In the genomic region with DNA sequence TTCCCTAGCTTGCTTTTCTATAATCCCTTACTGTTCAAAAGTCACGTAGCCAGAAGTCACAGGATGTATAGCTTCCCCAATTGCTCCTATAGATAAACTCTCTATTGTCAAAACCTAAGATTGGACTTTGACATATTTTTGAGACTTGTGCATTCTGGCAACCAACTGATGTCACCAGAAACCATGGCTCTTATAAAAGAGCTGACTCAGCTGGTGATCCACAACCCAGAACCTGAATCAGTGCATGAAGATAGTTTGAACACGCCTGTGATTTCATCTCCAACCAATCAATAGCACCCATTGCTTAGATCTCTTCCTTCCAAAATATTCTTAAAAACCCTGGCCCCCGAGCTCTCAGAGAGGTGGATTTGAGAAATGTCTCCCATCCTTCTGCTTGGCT, we compare ENCODE assay signal across 27 cellular contexts.
A peak's percentile ranks its signal among the peaks of the same experiment; 100 is the strongest.
DNase-seq lines count a peak whose midpoint lies in the region; ATAC-seq, FAIRE-seq and TF ChIP-seq lines count a peak whose summit lies in the region.
"Had no signal": no experiment of that assay in that cellular context is flagged by ENCODE, and none has a peak within 500 bp of the region (broad histone marks: within the 10 kb centered on the region; RNA-seq: fewer than 3 reads in every experiment).

No MANE protein-coding gene starts in this region.

- H4K20me1 ChIP-seq in HepG2 (ENCODE audit: insufficient read depth, low read length) (no peaks in the 10 kb centered on the region), K562 (replicated peaks; ENCODE audit: control insufficient read depth, insufficient read depth, low read length) (no peaks in the 10 kb centered on the region), smooth muscle cell (ENCODE audit: low read depth) (no peaks in the 10 kb centered on the region)
- H4K20me1 ChIP-seq: BLaER1 had no signal

- H3K9ac ChIP-seq in HepG2 (ENCODE audit: insufficient read depth, low read depth, low read length): no peak overlapping the region
- no peak overlapping the region for H3K9ac ChIP-seq in HUES48 (ENCODE audit: low read depth, low read length)
- H3K9ac ChIP-seq in K562 (ENCODE audit: insufficient read depth in 1 of 2, low read depth in 2 of 2, low read length in 2 of 2): no peak overlapping the region
- H3K9ac ChIP-seq in mesendoderm (ENCODE audit: low read length): no peak overlapping the region
- H3K9ac ChIP-seq in smooth muscle cell (ENCODE audit: low read depth): no peak overlapping the region
- H3K9ac ChIP-seq: BLaER1 had no signal

- 2% methylated on average over 3 of the region's 3 CpGs for WGBS in HepG2 (ENCODE audit: low lambda C conversion rate)
- 46% methylated on average over 3 of the region's 3 CpGs for WGBS in right lobe of liver (ENCODE audit: insufficient coverage, low coverage, low lambda C conversion rate, missing lambda C conversion rate)
- WGBS in K562 (ENCODE audit: insufficient coverage, low coverage, missing lambda C conversion rate): 0% methylated on average over 3 of the region's 3 CpGs
- no CpG with 5 or more reads among the region's 3 CpGs for WGBS in mesendoderm (ENCODE audit: extremely low coverage, insufficient coverage, low lambda C conversion rate)
- 91% methylated on average over 3 of the region's 3 CpGs for whole genome bisulfite sequencing in smooth muscle cell (ENCODE audit: low lambda C conversion rate)

- H3K79me2 ChIP-seq in HepG2 (ENCODE audit: insufficient read depth, low read length): no peaks in the 10 kb centered on the region
- H3K79me2 ChIP-seq in K562 (ENCODE audit: control insufficient read depth, insufficient read depth, low read length): no peaks in the 10 kb centered on the region
- H3K79me2 ChIP-seq in mesendoderm (ENCODE audit: control insufficient read depth, insufficient read depth, low read length): no peaks in the 10 kb centered on the region
- no peaks in the 10 kb centered on the region for H3K79me2 ChIP-seq in smooth muscle cell (ENCODE audit: low read depth)

- ATAC-seq in HepG2 (no peak), right lobe of liver (no peak), K562 (no peak)
- ATAC-seq: GM12878 had no signal

- H2AFZ ChIP-seq in HepG2 (ENCODE audit: low read length) (no peak overlapping the region), K562 (ENCODE audit: low read depth, low read length) (no peak overlapping the region), smooth muscle cell (ENCODE audit: low read depth) (no peak overlapping the region)

- in situ Hi-C loops in HepG2 (cut with HindIII; ENCODE audit: extremely low pct_ligation_motif_present, low pct_unique_long_range_greater_than_20kb) (no loop called here), K562 (cut with MboI) (no loop called here)

- DNase-seq in HepG2 (ENCODE audit: low spot score) (no peak), right lobe of liver (no peak), K562 (ENCODE audit: extremely low read depth in 1 of 4, low spot score in 3 of 4) (no peak), mesendoderm (no peak), NCI-H82 (lab: John Stamatoyannopoulos, UW) (no peak), smooth muscle cell (lab: John Stamatoyannopoulos, UW; ENCODE audit: unreplicated experiment) (no peak), dorsolateral prefrontal cortex (no peak)
- DNase-seq: ACHN; BE2C; C1 segment of cervical spinal cord; CD4-positive, alpha-beta memory T cell; CD4-positive, CD25-positive, alpha-beta regulatory T cell; CD8-positive, alpha-beta memory T cell; COR-L47; DMS 273 treated with DMSO at 0.1 percent for 48 hours; DMS153; DMS53; DMS79; DND-41; EL; GDM1 had no signal

- no peaks in the 10 kb centered on the region for H3K36me3 ChIP-seq in HepG2 (replicated peaks in 1 of 2; ENCODE audit: control insufficient read depth in 1 of 2, insufficient read depth in 2 of 2, low read length in 2 of 2)
- no peaks in the 10 kb centered on the region for H3K36me3 ChIP-seq in right lobe of liver
- H3K36me3 ChIP-seq in HUES48 (ENCODE audit: control insufficient read depth, insufficient read depth, low read length): no peaks in the 10 kb centered on the region; the same call in 1 of the 2 replicates
- H3K36me3 ChIP-seq in K562 (ENCODE audit: control insufficient read depth, insufficient read depth, low read length): no peaks in the 10 kb centered on the region
- no peaks in the 10 kb centered on the region for H3K36me3 ChIP-seq in mesendoderm (ENCODE audit: control insufficient read depth, insufficient read depth, low read length)
- no peaks in the 10 kb centered on the region for H3K36me3 ChIP-seq in smooth muscle cell (ENCODE audit: low read depth)
- H3K36me3 ChIP-seq: BE2C, BLaER1 had no signal

- H3K79me1 ChIP-seq in mesendoderm (ENCODE audit: low read length): no peaks in the 10 kb centered on the region

- H2BK120ac ChIP-seq in mesendoderm (ENCODE audit: low read depth, low read length): peak overlapping the region; percentile 12

- no peak overlapping the region for H2BK5ac ChIP-seq in mesendoderm (ENCODE audit: low read length)

- H3F3A ChIP-seq in smooth muscle cell (ENCODE audit: low read depth): no peaks in the 10 kb centered on the region

- H3K9me3 ChIP-seq in HepG2 (ENCODE audit: low read length) (no peaks in the 10 kb centered on the region; the same call in 1 of the 2 replicates), right lobe of liver (no peaks in the 10 kb centered on the region), HUES48 (ENCODE audit: control insufficient read depth, insufficient read depth, low read length) (peaks cover 51% of the 10 kb centered on the region), K562 (replicated peaks; ENCODE audit: control insufficient read depth, insufficient read depth, low read depth, low read length) (no peaks in the 10 kb centered on the region; the same call in 1 of the 2 replicates), smooth muscle cell (replicated peaks; ENCODE audit: low read depth) (no peaks in the 10 kb centered on the region)
- H3K9me3 ChIP-seq: BE2C had no signal

- H4K8ac ChIP-seq in mesendoderm (ENCODE audit: low read depth, low read length): no peak overlapping the region

- no peak overlapping the region for H3K4ac ChIP-seq in mesendoderm (ENCODE audit: low read depth, low read length)

- H3K4me1 ChIP-seq in HepG2 (ENCODE audit: insufficient read depth, low read length) (no peaks in the 10 kb centered on the region), right lobe of liver (no peaks in the 10 kb centered on the region), HUES48 (ENCODE audit: control insufficient read depth, insufficient read depth, low read length) (peaks cover 22% of the 10 kb centered on the region), K562 (replicated peaks in 1 of 2; ENCODE audit: control insufficient read depth in 2 of 2, insufficient read depth in 2 of 2, low read length in 2 of 2) (no peaks in the 10 kb centered on the region), mesendoderm (ENCODE audit: control insufficient read depth, low read depth, low read length) (no peaks in the 10 kb centered on the region), smooth muscle cell (ENCODE audit: low read depth) (no peaks in the 10 kb centered on the region)
- H3K4me1 ChIP-seq: BE2C, BLaER1 had no signal

- H3K4me2 ChIP-seq in HepG2 (ENCODE audit: low read depth, low read length) (no peak overlapping the region), K562 (ENCODE audit: insufficient read depth, low read length) (no peak overlapping the region), mesendoderm (ENCODE audit: low read length) (no peak overlapping the region), smooth muscle cell (no peak overlapping the region)
- H3K4me2 ChIP-seq: BLaER1 had no signal

- CTCF ChIA-PET in HepG2 (lab: Yijun Ruan, JAX; ENCODE audit: low intra/inter-chr PET ratio, low total read pairs) (no interaction called here), K562 (lab: Yijun Ruan, JAX; ENCODE audit: low intra/inter-chr PET ratio) (no interaction called here)

- POLR2A ChIA-PET in HepG2 (lab: Yijun Ruan, JAX): no interaction called here
- POLR2A ChIA-PET in K562 (lab: Yijun Ruan, JAX): no interaction called here

- H3K56ac ChIP-seq in mesendoderm (ENCODE audit: low read length): no peak overlapping the region

- no peak overlapping the region for H2AK5ac ChIP-seq in mesendoderm (ENCODE audit: low read length)

- TF ChIP-seq RAD21 in HepG2 (CRISPR knock-in tag; IDR thresholded peaks at IDR 0.05): no peak
- TF ChIP-seq RAD21 in K562 (CRISPR knock-in tag; conservative IDR thresholded peaks at IDR 0.05 in 1 of 2, IDR thresholded peaks at IDR 0.05 in 1 of 2): no peak

- BruUV-seq in HepG2 (replicated peaks; lab: Mats Ljungman, UMichigan) (no TSS peak), K562 (replicated peaks; lab: Mats Ljungman, UMichigan) (no TSS peak)

- H3K27me3 ChIP-seq in HepG2 (ENCODE audit: control insufficient read depth in 1 of 2, insufficient read depth in 2 of 2, low read length in 2 of 2) (no peaks in the 10 kb centered on the region), right lobe of liver (no peaks in the 10 kb centered on the region), HUES48 (ENCODE audit: control insufficient read depth, insufficient read depth, low read length) (no peaks in the 10 kb centered on the region), K562 (ENCODE audit: control insufficient read depth in 2 of 2, insufficient read depth in 2 of 2, low read length in 2 of 2) (no peaks in the 10 kb centered on the region), mesendoderm (ENCODE audit: insufficient read depth, low read length, poor library complexity) (no peaks in the 10 kb centered on the region), smooth muscle cell (ENCODE audit: low read depth) (no peaks in the 10 kb centered on the region), dorsolateral prefrontal cortex (no peaks in the 10 kb centered on the region)
- H3K27me3 ChIP-seq: BE2C, BLaER1 had no signal

- no peak for TF ChIP-seq POLR2A in HepG2 (IDR thresholded peaks at IDR 0.05; ENCODE audit: insufficient read depth in 1 of 2, low read depth in 2 of 2, low read length in 2 of 2)
- no peak for TF ChIP-seq POLR2A in right lobe of liver (IDR thresholded peaks at IDR 0.05)
- no peak for TF ChIP-seq POLR2A in K562 (conservative IDR thresholded peaks at IDR 0.05)

- FAIRE-seq in HepG2 (lab: Jason Lieb, UNC): no peak
- no peak for FAIRE-seq in K562 (lab: Jason Lieb, UNC)
- FAIRE-seq: GM12878, GM12892, GM18507 had no signal

- H3K23ac ChIP-seq in mesendoderm (ENCODE audit: low read length): no peak overlapping the region

- H3K27ac ChIP-seq in HepG2 (ENCODE audit: extremely low read length, insufficient read depth, low read length): no peak overlapping the region
- no peak overlapping the region for H3K27ac ChIP-seq in right lobe of liver
- H3K27ac ChIP-seq in HUES48 (ENCODE audit: low read depth, low read length): no peak overlapping the region
- H3K27ac ChIP-seq in K562 (ENCODE audit: extremely low read depth, low read depth, low read length): no peak overlapping the region
- no peak overlapping the region for H3K27ac ChIP-seq in mesendoderm (ENCODE audit: low read depth, low read length)
- H3K27ac ChIP-seq in smooth muscle cell (ENCODE audit: low read depth): no peak overlapping the region
- H3K27ac ChIP-seq in dorsolateral prefrontal cortex: no peak overlapping the region
- H3K27ac ChIP-seq: 22Rv1, BLaER1 had no signal

- TF ChIP-seq CTCF in HepG2 (CRISPR knock-in tag; IDR thresholded peaks at IDR 0.05) (no peak), right lobe of liver (IDR thresholded peaks at IDR 0.05) (no peak), K562 (IDR thresholded peaks at IDR 0.05 in 2 of 3, conservative IDR thresholded peaks at IDR 0.05 in 1 of 3; ENCODE audit: insufficient read depth in 2 of 3, low read depth in 1 of 3, low read length in 3 of 3) (no peak), smooth muscle cell (IDR thresholded peaks at IDR 0.05; ENCODE audit: borderline replicate concordance, insufficient read depth, poor library complexity, severe bottlenecking) (no peak), dorsolateral prefrontal cortex (IDR thresholded peaks at IDR 0.05 in 54 of 56, conservative IDR thresholded peaks at IDR 0.05 in 2 of 56; ENCODE audit: low read depth in 1 of 56, partially characterized antibody in 56 of 56) (no peak)

- no peak overlapping the region for H3K18ac ChIP-seq in mesendoderm (ENCODE audit: low read length)

- no peak overlapping the region for H3K4me3 ChIP-seq in HepG2 (replicated peaks in 1 of 3; ENCODE audit: insufficient read depth in 1 of 3, low read depth in 2 of 3, low read length in 3 of 3)
- H3K4me3 ChIP-seq in right lobe of liver: no peak overlapping the region
- peak overlapping the region; percentile 12; the same call in 1 of the 2 replicates for H3K4me3 ChIP-seq in HUES48 (ENCODE audit: low read depth, low read length)
- no peak overlapping the region for H3K4me3 ChIP-seq in K562
- H3K4me3 ChIP-seq in mesendoderm (ENCODE audit: low read length): no peak overlapping the region
- no peak overlapping the region for H3K4me3 ChIP-seq in smooth muscle cell
- H3K4me3 ChIP-seq in dorsolateral prefrontal cortex: no peak overlapping the region
- H3K4me3 ChIP-seq: BLaER1, GM12878 had no signal

- no peaks in the 10 kb centered on the region for H3K9me1 ChIP-seq in K562 (ENCODE audit: control insufficient read depth, insufficient read depth, low read length)

- H2BK15ac ChIP-seq in mesendoderm (replicated peaks; ENCODE audit: low read depth): no peak overlapping the region

- no peak overlapping the region for H4K5ac ChIP-seq in mesendoderm (ENCODE audit: low read length)

- intact Hi-C loops in HepG2 (cut with micrococcal nuclease; ENCODE audit: unreplicated experiment): no loop called here
- intact Hi-C loops in right lobe of liver (cut with DNase I): no loop called here
- intact Hi-C loops in K562 (cut with micrococcal nuclease): no loop called here
- intact Hi-C loops in dorsolateral prefrontal cortex (cut with DNase I): no loop called here

- TF ChIP-seq EP300 in HepG2 (IDR thresholded peaks at IDR 0.05; ENCODE audit: low read depth in 2 of 2, low read length in 2 of 2) (no peak), HepG2 (CRISPR knock-in tag; IDR thresholded peaks at IDR 0.05; ENCODE audit: borderline replicate concordance) (no peak), K562 (IDR thresholded peaks at IDR 0.05; ENCODE audit: low read length) (no peak)

Comparison
In these comparisons a context has a peak if more than half of its experiments do, and no peak if none do; other contexts are left out.
1. Of the 241 proteins assayed by ChIP-seq in both HepG2 and K562: peak only in HepG2: none; only in K562: none; in both: MAFF and MAFK; in neither: 239.